Comparison of ENCODE assay signal across 8 cellular contexts in genomic region chr11:46381046-46381835, GRCh38. TPM values are rescaled to one million over a fixed set of nuclear protein-coding genes. Genes with fewer than 3 reads are reported as not detected.
A peak's percentile ranks its signal among the peaks of the same experiment; 100 is the strongest.
DNase-seq lines count a peak whose midpoint lies in the region; FAIRE-seq lines count a peak whose summit lies in the region.

Gene MDK (plus strand): TSS chr11:46381669. CDS start chr11:46382058, 389 bp downstream.

- peaks cover 8% of the 10 kb centered on the region for H3K36me3 ChIP-seq in iPS DF 6.9 (ENCODE audit: control insufficient read depth, insufficient read depth, low read length)

- H3K27ac ChIP-seq in adipose tissue (ENCODE audit: low read depth, low read length) (no peak within 1 kb of the TSS), iPS DF 6.9 (ENCODE audit: low read length) (no peak within 1 kb of the TSS)

- peaks cover 22% of the 10 kb centered on the region for H3K27me3 Mint-ChIP-seq in IgD-negative memory B cell

- H3K4me1 Mint-ChIP-seq in IgD-negative memory B cell: peaks cover 0 to under 1% (median 0%) of the 10 kb centered on the region in 3 donors

- H3K4me3 Mint-ChIP-seq in IgD-negative memory B cell: peak within 1 kb of the TSS; percentile 63 to 86 (median 82)

- H3K4me3 ChIP-seq in iPS DF 6.9 (ENCODE audit: low read length): peak within 1 kb of the TSS; percentile 73
- H3K4me3 ChIP-seq in skeletal muscle cell (ENCODE audit: low read depth, low read length): peak within 1 kb of the TSS; percentile 64

- H3K4me1 ChIP-seq in iPS DF 6.9 (ENCODE audit: control insufficient read depth, insufficient read depth, low read length): peaks cover 8% of the 10 kb centered on the region

- no peak within 1 kb of the TSS for H3K27ac Mint-ChIP-seq in IgD-negative memory B cell

- FAIRE-seq in RCC 7860 (lab: Jason Lieb, UNC): no peak

- H3K36me3 Mint-ChIP-seq in IgD-negative memory B cell: no peaks in the 10 kb centered on the region

- no peaks in the 10 kb centered on the region for H3K9me3 ChIP-seq in iPS DF 6.9 (ENCODE audit: control insufficient read depth, insufficient read depth, low read length)

- H3K27me3 ChIP-seq in iPS DF 6.9 (ENCODE audit: control insufficient read depth, insufficient read depth, low read length): no peaks in the 10 kb centered on the region

- WGBS in adipose tissue, 3 donors: 1 to 2% (median 1%) methylated on average over 62 to 94 of the region's 97 CpGs
- no CpG with 5 or more reads among the region's 97 CpGs for WGBS in iPS DF 6.9 (ENCODE audit: insufficient coverage, insufficient read length)

- H3K9me3 Mint-ChIP-seq in IgD-negative memory B cell: no peaks in the 10 kb centered on the region

- DNase-seq in Daoy (ENCODE audit: low read depth): peak; percentile 49
- no peak for DNase-seq in iPS DF 6.9 (ENCODE audit: low read depth, low spot score)
- DNase-seq in skeletal muscle cell (ENCODE audit: low read depth): no peak
- DNase-seq in NCI-H2107 (lab: John Stamatoyannopoulos, UW): no peak
- no peak for DNase-seq in RCC 7860 (ENCODE audit: low spot score)
- DNase-seq in COLO829 (ENCODE audit: low spot score): no peak

RNA-seq across cellular contexts. Expression of gene MDK, which starts in this region (rescaled TPM):
- total RNA-seq in Daoy (2014; rRNA removed; shearing (Covaris generic)): 157 and 177 TPM in 2 replicates
- 0.60 TPM for polyA plus RNA-seq in IgD-negative memory B cell
- polyA plus RNA-seq in adipose tissue: 10 to 100 TPM; 12.8 to 18.6 (median 17.7) TPM
